ENCODE assay signal across 26 cellular contexts in genomic region chr4:165381821-165382373, GRCh38. TPM values are rescaled to one million over a fixed set of nuclear protein-coding genes. Genes with fewer than 3 reads are reported as not detected.
DNase-seq lines count a peak whose midpoint lies in the region; ATAC-seq, FAIRE-seq and TF ChIP-seq lines count a peak whose summit lies in the region.
"Had no signal": no experiment of that assay in that cellular context is flagged by ENCODE, and none has a peak within 500 bp of the region (broad histone marks: within the 10 kb centered on the region; RNA-seq: fewer than 3 reads in every experiment).

No MANE protein-coding gene starts in this region.

- POLR2A ChIA-PET in SK-N-SH (lab: Yijun Ruan, JAX) = no interaction called here

- H3K4me3 ChIP-seq in SK-N-SH (ENCODE audit: low read depth in 2 of 2, low read length in 1 of 2) = no peak overlapping the region
- H3K4me3 ChIP-seq: colonic mucosa, HAP-1, mucosa of descending colon, stomach, transverse colon had no signal

- H3K4me2 ChIP-seq in SK-N-SH = no peak overlapping the region
- H3K4me2 ChIP-seq: KMS-11 had no signal

- 0 out of 4 replicates have a peak overlapping the region, but pooled peaks of 1 of the 2 experiments have one; percentile 22 for H3K27ac ChIP-seq in SK-N-SH (ENCODE audit: low read depth in 2 of 2, low read length in 1 of 2)
- H3K27ac ChIP-seq: 22Rv1, brain microvascular endothelial cell, colonic mucosa, KMS-11, stomach, transverse colon had no signal

- WGBS in SK-N-SH (ENCODE audit: low lambda C conversion rate) = 39% methylated on average over 3 of the region's 3 CpGs

- CTCF ChIA-PET in SK-N-SH (lab: Yijun Ruan, JAX) = interaction anchor here (1.1 to 2.4 kb wide), 3 partner anchors 20 to 26 kb away, joined by 3 to 9 read pairs (median 3); no protein-coding TSS in a partner anchor

- no peaks in the 10 kb centered on the region for H3K36me3 ChIP-seq in SK-N-SH (replicated peaks in 1 of 2; ENCODE audit: control insufficient read depth in 1 of 2, insufficient read depth in 2 of 2, low read length in 1 of 2)
- H3K36me3 ChIP-seq: brain microvascular endothelial cell, colonic mucosa, HAP-1, stomach, transverse colon had no signal

- no peaks in the 10 kb centered on the region for H3K9me2 ChIP-seq in SK-N-SH

- FAIRE-seq in islet of Langerhans (lab: Jason Lieb, UNC) = peak; percentile 51
- FAIRE-seq: keratinocyte had no signal

- no peaks in the 10 kb centered on the region for H3K9me3 ChIP-seq in SK-N-SH
- H3K9me3 ChIP-seq: colonic mucosa, HAP-1, mucosa of descending colon, stomach, transverse colon had no signal

- no peaks in the 10 kb centered on the region for H3K79me2 ChIP-seq in SK-N-SH (ENCODE audit: insufficient read depth)

- TF ChIP-seq EP300 in SK-N-SH (IDR thresholded peaks at IDR 0.05; ENCODE audit: borderline replicate concordance in 1 of 2, low read depth in 1 of 2, low read length in 1 of 2) = no peak

- H4K20me1 ChIP-seq in SK-N-SH (ENCODE audit: insufficient read depth) = no peaks in the 10 kb centered on the region

- no peak for TF ChIP-seq RAD21 in SK-N-SH (IDR thresholded peaks at IDR 0.05; ENCODE audit: low read length)

- H2AFZ ChIP-seq in SK-N-SH (ENCODE audit: low read depth) = no peak overlapping the region

- H3K9ac ChIP-seq in SK-N-SH = no peak overlapping the region
- H3K9ac ChIP-seq: KMS-11 had no signal

- peak; percentile 45 for DNase-seq in DMS 273 (lab: John Stamatoyannopoulos, UW; ENCODE audit: unreplicated experiment)
- DNase-seq in DMS 273 treated with DMSO at 0.1 percent for 48 hours (lab: John Stamatoyannopoulos, UW) = no peak
- no peak for DNase-seq in SK-N-SH
- DNase-seq in cortex of kidney (lab: John Stamatoyannopoulos, UW) = no peak
- no peak for DNase-seq in GM19240 (ENCODE audit: insufficient read length, low spot score)
- DNase-seq: activated CD4-positive, alpha-beta T cell treated with anti-CD3 and anti-CD28 coated beads for 1 hour; activated gamma-delta T cell; activated naive CD8-positive, alpha-beta T cell treated with anti-CD3 and anti-CD28 coated beads, Interleukin-2, amount 50 U/mL, for 24 hours; brain microvascular endothelial cell; CD4-positive, CD25-positive, alpha-beta regulatory T cell; colonic mucosa; mucosa of descending colon; NCI-H2029; NCI-H524 treated with DMSO at 0.1 percent for 48 hours; RPMI8226; stimulated activated CD4-positive, alpha-beta T cell treated with anti-CD3 and anti-CD28 coated beads, Interleukin-15, amount 100 ng/mL, for 24 hours; stomach; T-helper 17 cell; transverse colon had no signal

- H3K4me1 ChIP-seq in SK-N-SH (ENCODE audit: control insufficient read depth in 1 of 2, insufficient read depth in 2 of 2, low read depth in 1 of 2, low read length in 1 of 2) = peaks cover 12 to 25% of the 10 kb centered on the region in 2 experiments; a peak in 3 of 4 replicates
- H3K4me1 ChIP-seq: colonic mucosa had no signal

- no peaks in the 10 kb centered on the region for H3F3A ChIP-seq in SK-N-SH (replicated peaks; ENCODE audit: insufficient read depth)

- TF ChIP-seq CTCF in SK-N-SH (IDR thresholded peaks at IDR 0.05) = no peak

- no peak for ATAC-seq in SK-N-SH treated with all-trans-retinoic acid at 6 μM for 48 hours
- no peak for ATAC-seq in GM21528 (IDR thresholded peaks at IDR 0.05; ENCODE audit: low FRiP score, unreplicated experiment)
- ATAC-seq: activated naive CD8-positive, alpha-beta T cell treated with anti-CD3 and anti-CD28 coated beads, Interleukin-2, amount 50 U/mL, for 24 hours; mucosa of descending colon; T-helper 17 cell had no signal

- H3K27me3 ChIP-seq in SK-N-SH (ENCODE audit: insufficient read depth) = no peaks in the 10 kb centered on the region; the same call in 1 of the 2 replicates
- H3K27me3 ChIP-seq: brain microvascular endothelial cell, colonic mucosa had no signal

TF ChIP-seq in SK-N-SH, 30 proteins besides CTCF, POLR2A, EP300 and RAD21:
- TF ChIP-seq, protein P1, sequence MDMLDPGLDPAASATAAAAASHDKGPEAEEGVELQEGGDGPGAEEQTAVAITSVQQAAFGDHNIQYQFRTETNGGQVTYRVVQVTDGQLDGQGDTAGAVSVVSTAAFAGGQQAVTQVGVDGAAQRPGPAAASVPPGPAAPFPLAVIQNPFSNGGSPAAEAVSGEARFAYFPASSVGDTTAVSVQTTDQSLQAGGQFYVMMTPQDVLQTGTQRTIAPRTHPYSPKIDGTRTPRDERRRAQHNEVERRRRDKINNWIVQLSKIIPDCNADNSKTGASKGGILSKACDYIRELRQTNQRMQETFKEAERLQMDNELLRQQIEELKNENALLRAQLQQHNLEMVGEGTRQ (IDR thresholded peaks at IDR 0.05; ENCODE audit: borderline replicate concordance, low read depth, low read length) = no peak
- TF ChIP-seq GATA2 (CRISPR knock-in tag; IDR thresholded peaks at IDR 0.05) (peak; percentile 50; the same call in 1 of the 2 replicates), YY1 (IDR thresholded peaks at IDR 0.05; ENCODE audit: low read depth) (no peak)
TF ChIP-seq in SK-N-SH: peak in this region for 1.

TF ChIP-seq in SK-N-SH treated with all-trans-retinoic acid at 6 μM for 48 hours, 23 proteins besides CTCF, POLR2A, EP300 and RAD21:
- TF ChIP-seq ZFP30 (CRISPR knock-in tag; IDR thresholded peaks at IDR 0.05) = no peak
- no peak for TF ChIP-seq TCF4 (CRISPR knock-in tag; IDR thresholded peaks at IDR 0.05; ENCODE audit: borderline replicate concordance)
- TF ChIP-seq, protein P2, sequence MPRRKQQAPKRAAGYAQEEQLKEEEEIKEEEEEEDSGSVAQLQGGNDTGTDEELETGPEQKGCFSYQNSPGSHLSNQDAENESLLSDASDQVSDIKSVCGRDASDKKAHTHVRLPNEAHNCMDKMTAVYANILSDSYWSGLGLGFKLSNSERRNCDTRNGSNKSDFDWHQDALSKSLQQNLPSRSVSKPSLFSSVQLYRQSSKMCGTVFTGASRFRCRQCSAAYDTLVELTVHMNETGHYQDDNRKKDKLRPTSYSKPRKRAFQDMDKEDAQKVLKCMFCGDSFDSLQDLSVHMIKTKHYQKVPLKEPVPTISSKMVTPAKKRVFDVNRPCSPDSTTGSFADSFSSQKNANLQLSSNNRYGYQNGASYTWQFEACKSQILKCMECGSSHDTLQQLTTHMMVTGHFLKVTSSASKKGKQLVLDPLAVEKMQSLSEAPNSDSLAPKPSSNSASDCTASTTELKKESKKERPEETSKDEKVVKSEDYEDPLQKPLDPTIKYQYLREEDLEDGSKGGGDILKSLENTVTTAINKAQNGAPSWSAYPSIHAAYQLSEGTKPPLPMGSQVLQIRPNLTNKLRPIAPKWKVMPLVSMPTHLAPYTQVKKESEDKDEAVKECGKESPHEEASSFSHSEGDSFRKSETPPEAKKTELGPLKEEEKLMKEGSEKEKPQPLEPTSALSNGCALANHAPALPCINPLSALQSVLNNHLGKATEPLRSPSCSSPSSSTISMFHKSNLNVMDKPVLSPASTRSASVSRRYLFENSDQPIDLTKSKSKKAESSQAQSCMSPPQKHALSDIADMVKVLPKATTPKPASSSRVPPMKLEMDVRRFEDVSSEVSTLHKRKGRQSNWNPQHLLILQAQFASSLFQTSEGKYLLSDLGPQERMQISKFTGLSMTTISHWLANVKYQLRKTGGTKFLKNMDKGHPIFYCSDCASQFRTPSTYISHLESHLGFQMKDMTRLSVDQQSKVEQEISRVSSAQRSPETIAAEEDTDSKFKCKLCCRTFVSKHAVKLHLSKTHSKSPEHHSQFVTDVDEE (CRISPR knock-in tag; IDR thresholded peaks at IDR 0.05) = no peak
- no peak for TF ChIP-seq ISL1 (CRISPR knock-in tag; IDR thresholded peaks at IDR 0.05)
- no peak for TF ChIP-seq RARB (CRISPR knock-in tag; IDR thresholded peaks at IDR 0.05)
- no peak for TF ChIP-seq ZNF8 (CRISPR knock-in tag; IDR thresholded peaks at IDR 0.05)
- TF ChIP-seq, protein P3, sequence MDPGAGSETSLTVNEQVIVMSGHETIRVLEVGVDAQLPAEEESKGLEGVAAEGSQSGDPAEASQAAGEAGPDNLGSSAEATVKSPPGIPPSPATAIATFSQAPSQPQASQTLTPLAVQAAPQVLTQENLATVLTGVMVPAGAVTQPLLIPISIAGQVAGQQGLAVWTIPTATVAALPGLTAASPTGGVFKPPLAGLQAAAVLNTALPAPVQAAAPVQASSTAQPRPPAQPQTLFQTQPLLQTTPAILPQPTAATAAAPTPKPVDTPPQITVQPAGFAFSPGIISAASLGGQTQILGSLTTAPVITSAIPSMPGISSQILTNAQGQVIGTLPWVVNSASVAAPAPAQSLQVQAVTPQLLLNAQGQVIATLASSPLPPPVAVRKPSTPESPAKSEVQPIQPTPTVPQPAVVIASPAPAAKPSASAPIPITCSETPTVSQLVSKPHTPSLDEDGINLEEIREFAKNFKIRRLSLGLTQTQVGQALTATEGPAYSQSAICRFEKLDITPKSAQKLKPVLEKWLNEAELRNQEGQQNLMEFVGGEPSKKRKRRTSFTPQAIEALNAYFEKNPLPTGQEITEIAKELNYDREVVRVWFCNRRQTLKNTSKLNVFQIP (CRISPR knock-in tag; IDR thresholded peaks at IDR 0.05; ENCODE audit: borderline replicate concordance, low read depth) = no peak
TF ChIP-seq in SK-N-SH treated with all-trans-retinoic acid at 6 μM for 48 hours: peak in this region for 0.

RNA-seq across cellular contexts. Expression of gene CPE, which starts 3.1 kb away (rescaled TPM):
- 18.2 and 25.9 TPM in 2 replicates for polyA plus RNA-seq in SK-N-SH (2012; rRNA removed)
- polyA plus RNA-seq in SK-N-SH (2012; cell fraction: cytosol; rRNA removed) = 24.6 and 30.2 TPM in 2 replicates
- polyA plus RNA-seq in SK-N-SH (2012; cell fraction: nucleus; rRNA removed) = 6.2 and 10.6 TPM in 2 replicates

RNA-seq across cellular contexts. Expression of gene MSMO1, which starts 54.4 kb away (rescaled TPM):
- 13.2 and 20.2 TPM in 2 replicates for polyA plus RNA-seq in SK-N-SH (2012; rRNA removed)
- polyA plus RNA-seq in SK-N-SH (2012; cell fraction: cytosol; rRNA removed) = 24.2 TPM in 2 replicates
- polyA plus RNA-seq in SK-N-SH (2012; cell fraction: nucleus; rRNA removed) = 3.7 and 11.1 TPM in 2 replicates
